Comparison of ENCODE assay signal across 17 cellular contexts in genomic region chr12:38555620-38556596, GRCh38.
DNase-seq lines count a peak whose midpoint lies in the region; ATAC-seq and TF ChIP-seq lines count a peak whose summit lies in the region.
"Had no signal": no experiment of that assay in that cellular context is flagged by ENCODE, and none has a peak within 500 bp of the region (broad histone marks: within the 10 kb centered on the region; RNA-seq: fewer than 3 reads in every experiment).

No MANE protein-coding gene starts in this region.

- no peak overlapping the region for H3K4me3 ChIP-seq in esophagus muscularis mucosa
- no peak overlapping the region for H3K4me3 ChIP-seq in Karpas-422 (ENCODE audit: low read length)
- H3K4me3 ChIP-seq: uterus had no signal

- H3K79me2 ChIP-seq in Karpas-422 (ENCODE audit: low read length), result no peaks in the 10 kb centered on the region

- H3K4me3 Mint-ChIP-seq in T-cell, result no peak overlapping the region

- H2AFZ ChIP-seq in Karpas-422 (ENCODE audit: low read length), result no peak overlapping the region

- CTCF ChIA-PET in T-cell (lab: Charles Lee), result no interaction called here

- no peaks in the 10 kb centered on the region for H4K20me1 ChIP-seq in Karpas-422 (ENCODE audit: insufficient read depth, low read depth, low read length)

- H3K9ac ChIP-seq in Karpas-422 (ENCODE audit: low read length), result no peak overlapping the region

- H3K4me2 ChIP-seq in Karpas-422 (ENCODE audit: low read depth, low read length, poor library complexity, severe bottlenecking), result no peak overlapping the region

- ATAC-seq in GM18907 (IDR thresholded peaks at IDR 0.05; ENCODE audit: unreplicated experiment) (no peak), T-cell (replicated peaks in 1 of 4) (no peak)
- ATAC-seq: foreskin keratinocyte, left cardiac atrium, sciatic nerve had no signal

- no peak overlapping the region for H3K27ac Mint-ChIP-seq in T-cell

- H3K27ac ChIP-seq in C4-2B (no peak overlapping the region), esophagus muscularis mucosa (replicated peaks in 1 of 4) (peak overlapping the region; percentile 37 to 70 (median 52)), Karpas-422 (ENCODE audit: low read length) (no peak overlapping the region)
- H3K27ac ChIP-seq: foreskin keratinocyte had no signal

- no peaks in the 10 kb centered on the region for H3K4me1 Mint-ChIP-seq in T-cell

- 69% methylated on average over 5 of the region's 5 CpGs for WGBS in esophagus muscularis mucosa

- TF ChIP-seq POLR2A in esophagus muscularis mucosa (IDR thresholded peaks at IDR 0.05; ENCODE audit: low read depth), result no peak

- intact Hi-C loops in esophagus muscularis mucosa (cut with DNase I), result no loop called here

- no peaks in the 10 kb centered on the region for H3K36me3 ChIP-seq in esophagus muscularis mucosa
- H3K36me3 ChIP-seq in Karpas-422 (ENCODE audit: insufficient read depth, low read length), result no peaks in the 10 kb centered on the region
- H3K36me3 ChIP-seq: uterus had no signal

- no peak for TF ChIP-seq EP300 in esophagus muscularis mucosa (IDR thresholded peaks at IDR 0.05)

- H3K9me3 Mint-ChIP-seq in T-cell, result peaks cover 12 to 21% (median 12%) of the 10 kb centered on the region in 3 donors

- no peaks in the 10 kb centered on the region for H3K9me2 ChIP-seq in Karpas-422 (replicated peaks; ENCODE audit: insufficient read depth, low read length)

- TF ChIP-seq CTCF in C4-2B (conservative IDR thresholded peaks at IDR 0.05) (peak; percentile 45), LNCAP (IDR thresholded peaks at IDR 0.05) (peak; percentile 38; the same call in 1 of the 2 replicates), esophagus muscularis mucosa (IDR thresholded peaks at IDR 0.05) (no peak)

- H3K9me3 ChIP-seq in esophagus muscularis mucosa, result no peaks in the 10 kb centered on the region
- H3K9me3 ChIP-seq in Karpas-422 (ENCODE audit: low read length), result peaks cover 8% of the 10 kb centered on the region; the same call in 1 of the 2 replicates
- H3K9me3 ChIP-seq: Caco-2, uterus had no signal

- H3K36me3 Mint-ChIP-seq in T-cell, result no peaks in the 10 kb centered on the region

- peaks cover 0 to 30% (median 17%) of the 10 kb centered on the region in 4 donors for H3K4me1 ChIP-seq in esophagus muscularis mucosa
- no peaks in the 10 kb centered on the region for H3K4me1 ChIP-seq in Karpas-422 (ENCODE audit: low read length)
- H3K4me1 ChIP-seq: Caco-2, foreskin keratinocyte, uterus had no signal

- no peaks in the 10 kb centered on the region for H3K27me3 Mint-ChIP-seq in T-cell

- H3K27me3 ChIP-seq in esophagus muscularis mucosa (no peaks in the 10 kb centered on the region), Karpas-422 (ENCODE audit: low read length) (no peaks in the 10 kb centered on the region)
- H3K27me3 ChIP-seq: foreskin keratinocyte, uterus had no signal

- POLR2A ChIA-PET in T-cell (lab: Charles Lee), result no interaction called here

- peak; percentile 20 for DNase-seq in RKO (ENCODE audit: low spot score)
- no peak for DNase-seq in esophagus muscularis mucosa (ENCODE audit: extremely low spot score)
- no peak for DNase-seq in T-cell
- no peak for DNase-seq in cerebellar nuclear complex (lab: John Stamatoyannopoulos, UW)
- no peak for DNase-seq in Karpas-422
- DNase-seq: activated effector memory CD4-positive, alpha-beta T cell treated with Interleukin-2 at 50 U/mL for 16 hours; Caco-2; foreskin keratinocyte; GDM1; IMR-90; left cardiac atrium; NCI-H748 treated with DMSO at 0.1 percent for 48 hours; uterus had no signal

Comparison
In these comparisons a context has a peak if more than half of its experiments do, and no peak if none do; other contexts are left out.
1. H3K27ac ChIP-seq: peak in esophagus muscularis mucosa (4 of 4); none in C4-2B (single experiment) and Karpas-422 (single experiment).
2. CTCF ChIP-seq: peak in C4-2B (single experiment) and LNCAP (single experiment); none in esophagus muscularis mucosa (0 of 3).